1 cellular context compared by ENCODE assay signal in genomic region chr7:76364198-76364584, GRCh38.
TF ChIP-seq lines count a peak whose summit lies in the region.

No MANE protein-coding gene starts in this region.

TF ChIP-seq in PFSK-1, 5 proteins besides CTCF, POLR2A, EP300 and RAD21 (continued from another document):
- no peak for TF ChIP-seq REST (IDR thresholded peaks at IDR 0.05; ENCODE audit: insufficient read depth in 1 of 2, low read depth in 2 of 2, low read length in 2 of 2)
TF ChIP-seq in PFSK-1: peak in this region for 1.
